ENCODE assay signal across 12 cellular contexts in the genomic region with DNA sequence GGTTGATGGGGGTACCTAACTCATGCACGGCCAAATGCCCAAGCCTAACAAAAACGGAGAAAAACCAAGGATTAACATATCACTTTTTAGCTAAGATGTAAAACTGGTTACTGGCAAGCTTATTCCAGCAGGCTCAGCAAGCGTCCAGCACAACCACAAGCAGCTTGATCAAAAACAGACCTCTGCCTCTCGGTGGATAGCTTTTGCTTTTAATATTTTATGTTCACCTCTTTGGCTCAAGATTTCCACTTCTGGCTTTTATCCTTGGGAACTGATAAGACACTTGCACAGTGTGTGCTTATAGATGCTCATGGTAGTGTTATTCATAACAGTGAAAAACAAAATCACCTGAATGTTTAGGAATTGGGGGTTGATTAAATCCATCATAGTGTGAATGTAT.
"Had no signal": no experiment of that assay in that cellular context is flagged by ENCODE, and none has a peak within 500 bp of the region (broad histone marks: within the 10 kb centered on the region; RNA-seq: fewer than 3 reads in every experiment).

No MANE protein-coding gene starts in this region.

- H3K27ac ChIP-seq: foreskin keratinocyte, ovary, SK-N-MC had no signal

- H3K27me3 ChIP-seq: foreskin keratinocyte, heart left ventricle, ovary had no signal

- H3K9me3 ChIP-seq: heart left ventricle, ovary had no signal

- DNase-seq: activated B cell treated with CpG ODN at 0.5 μM for 24 hours; activated CD4-positive, alpha-beta T cell treated with anti-CD3 and anti-CD28 coated beads, Interleukin-2, amount 10 ng/mL, durations not matched to agents 7 days and 5 days; activated effector memory CD4-positive, alpha-beta T cell treated with Interleukin-2 at 50 U/mL for 16 hours; activated T-cell treated with anti-CD3 and anti-CD28 coated beads for 4 hours; foreskin keratinocyte; heart left ventricle; left ventricle myocardium superior; mesendoderm; stimulated activated CD4-positive, alpha-beta T cell treated with anti-CD3 and anti-CD28 coated beads, Interleukin-4, amount 100 ng/mL, for 4 hours; stimulated activated naive CD8-positive, alpha-beta T cell treated with anti-CD3 and anti-CD28 coated beads, Interleukin-15, amount 100 ng/mL, for 72 hours had no signal

- H3K36me3 ChIP-seq: heart left ventricle, ovary had no signal

- H3K4me3 ChIP-seq: heart left ventricle, ovary, SK-N-MC had no signal

- H3K4me1 ChIP-seq: foreskin keratinocyte, heart left ventricle had no signal
